In genomic region chr6:103872219-103872618, GRCh38 we compare ENCODE assay signal across 15 cellular contexts.
"Had no signal": no experiment of that assay in that cellular context is flagged by ENCODE, and none has a peak within 500 bp of the region (broad histone marks: within the 10 kb centered on the region; RNA-seq: fewer than 3 reads in every experiment).

No MANE protein-coding gene starts in this region.

- H3K27me3 Mint-ChIP-seq: activated naive CD4-positive, alpha-beta T cell treated with anti-CD3 and anti-CD28 coated beads, Interleukin-2, amount 10 ng/mL, durations not matched to agents 7 days and 5 days; stimulated activated naive CD8-positive, alpha-beta T cell treated with anti-CD3 and anti-CD28 coated beads, Interleukin-15, amount 100 ng/mL, for 72 hours had no signal

- H3K4me1 ChIP-seq: ascending aorta, heart left ventricle, upper lobe of left lung had no signal

- H3K36me3 ChIP-seq: ascending aorta, heart left ventricle, upper lobe of left lung had no signal

- H3K27me3 ChIP-seq: ascending aorta, heart left ventricle, upper lobe of left lung had no signal

- H3K9me3 Mint-ChIP-seq: nephron progenitor cell had no signal

- H3K4me1 Mint-ChIP-seq: activated naive CD4-positive, alpha-beta T cell treated with anti-CD3 and anti-CD28 coated beads, Interleukin-2, amount 10 ng/mL, durations not matched to agents 7 days and 5 days; stimulated activated naive CD8-positive, alpha-beta T cell treated with anti-CD3 and anti-CD28 coated beads, Interleukin-15, amount 100 ng/mL, for 72 hours had no signal

- H3K4me3 Mint-ChIP-seq: activated naive CD4-positive, alpha-beta T cell treated with anti-CD3 and anti-CD28 coated beads, Interleukin-2, amount 10 ng/mL, durations not matched to agents 7 days and 5 days; mesothelial cell of epicardium; nephron progenitor cell; stimulated activated naive CD8-positive, alpha-beta T cell treated with anti-CD3 and anti-CD28 coated beads, Interleukin-15, amount 100 ng/mL, for 72 hours had no signal

- H3K36me3 Mint-ChIP-seq: activated naive CD4-positive, alpha-beta T cell treated with anti-CD3 and anti-CD28 coated beads, Interleukin-2, amount 10 ng/mL, durations not matched to agents 7 days and 5 days; mesothelial cell of epicardium had no signal

- DNase-seq: activated CD4-positive, alpha-beta T cell treated with anti-CD3 and anti-CD28 coated beads for 1 hour; activated CD4-positive, alpha-beta T cell treated with anti-CD3 and anti-CD28 coated beads, Interleukin-2, amount 50 U/mL, for 48 hours; activated naive CD4-positive, alpha-beta T cell treated with anti-CD3 and anti-CD28 coated beads, Interleukin-2, amount 10 ng/mL, durations not matched to agents 7 days and 5 days; activated T-cell treated with anti-CD3 and anti-CD28 coated beads, Interleukin-2, amount 50 U/mL, for 1 hour; dermis blood vessel endothelial cell; heart left ventricle; left colon; nephron progenitor cell; stimulated activated naive CD8-positive, alpha-beta T cell treated with anti-CD3 and anti-CD28 coated beads, Interleukin-15, amount 100 ng/mL, for 72 hours; T-helper 9 cell; upper lobe of left lung had no signal

- H3K27ac Mint-ChIP-seq: activated naive CD4-positive, alpha-beta T cell treated with anti-CD3 and anti-CD28 coated beads, Interleukin-2, amount 10 ng/mL, durations not matched to agents 7 days and 5 days; mesothelial cell of epicardium; nephron progenitor cell; stimulated activated naive CD8-positive, alpha-beta T cell treated with anti-CD3 and anti-CD28 coated beads, Interleukin-15, amount 100 ng/mL, for 72 hours had no signal

- H3K9me3 ChIP-seq: ascending aorta, upper lobe of left lung had no signal

- ATAC-seq: left colon; sciatic nerve; stimulated activated naive CD8-positive, alpha-beta T cell treated with anti-CD3 and anti-CD28 coated beads, Interleukin-15, amount 100 ng/mL, for 72 hours had no signal

- H3K4me3 ChIP-seq: ascending aorta, heart left ventricle, lung, upper lobe of left lung had no signal

- H3K27ac ChIP-seq: ascending aorta, heart left ventricle, upper lobe of left lung had no signal
